In genomic region chr14:56659964-56660551, GRCh38 we compare ENCODE assay signal across 8 cellular contexts.
A peak's percentile ranks its signal among the peaks of the same experiment; 100 is the strongest.
DNase-seq lines count a peak whose midpoint lies in the region; ATAC-seq and TF ChIP-seq lines count a peak whose summit lies in the region.

No MANE protein-coding gene starts in this region.

- no peak overlapping the region for H3K27ac ChIP-seq in spleen

- H3K4me3 ChIP-seq in spleen, result no peak overlapping the region

- peaks cover 0 to 5% (median 0%) of the 10 kb centered on the region in 6 donors for H3K36me3 ChIP-seq in spleen

- H3K27ac Mint-ChIP-seq in natural killer cell, result no peak overlapping the region

- no peaks in the 10 kb centered on the region for H3K9me3 ChIP-seq in spleen

- H3K4me1 ChIP-seq in spleen, result no peaks in the 10 kb centered on the region

- in situ Hi-C loops in SK-MEL-5 (cut with HindIII; ENCODE audit: low pct_unique_long_range_greater_than_20kb, low sequenced_read_pairs), result no loop called here

- TF ChIP-seq POLR2A in spleen (IDR thresholded peaks at IDR 0.05), result no peak

- peaks cover 0 to 3% of the 10 kb centered on the region in 2 donors for H3K27me3 Mint-ChIP-seq in natural killer cell (ENCODE audit: low read depth in 2 of 2)

- peak; percentile 52 for ATAC-seq in Right ventricle myocardium inferior
- ATAC-seq in natural killer cell, result no peak

- WGBS in spleen, 5 donors, result 38 to 51% (median 44%) methylated on average over 7 of the region's 7 CpGs

- H3K4me1 Mint-ChIP-seq in natural killer cell, result no peaks in the 10 kb centered on the region

- peak in 6 of 11 experiments; percentile 31 to 38 (median 34) for TF ChIP-seq CTCF in spleen (IDR thresholded peaks at IDR 0.05 in 8 of 11, conservative IDR thresholded peaks at IDR 0.05 in 3 of 11)
- TF ChIP-seq CTCF in natural killer cell (IDR thresholded peaks at IDR 0.05), result no peak

- no peaks in the 10 kb centered on the region for H3K9me3 Mint-ChIP-seq in natural killer cell

- no peaks in the 10 kb centered on the region for H3K27me3 ChIP-seq in spleen (replicated peaks in 1 of 7)

- H3K4me3 Mint-ChIP-seq in natural killer cell, result no peak overlapping the region

- intact Hi-C loops in Right ventricle myocardium inferior (cut with DNase I), result loop anchor here (10.0 kb wide), 1 partner anchor 655 kb away; no protein-coding TSS in a partner anchor
- intact Hi-C loops in cardiac septum (cut with DNase I), result no loop called here
- intact Hi-C loops in spleen (cut with DNase I; ENCODE audit: low total_unique reads), result no loop called here
- intact Hi-C loops in natural killer cell (cut with micrococcal nuclease), result loop anchor here (1.0 kb wide), 1 partner anchor 657 kb away; no protein-coding TSS in a partner anchor

- H3K36me3 Mint-ChIP-seq in natural killer cell, result no peaks in the 10 kb centered on the region

- DNase-seq in Right ventricle myocardium inferior (ENCODE audit: missing footprints), result no peak
- no peak for DNase-seq in cardiac septum (ENCODE audit: low spot score)
- DNase-seq in NCI-H1048 (lab: John Stamatoyannopoulos, UW), result peak; percentile 50
- DNase-seq in SK-MEL-5 (ENCODE audit: low read depth, low spot score), result peak; percentile 67
- DNase-seq in globus pallidus (ENCODE audit: low spot score), result peak; percentile 33
- no peak for DNase-seq in spleen
- no peak for DNase-seq in natural killer cell
- DNase-seq in activated CD4-positive, alpha-beta T cell treated with anti-CD3 and anti-CD28 coated beads for 4 hours, result no peak

Comparison
In these comparisons a context has a peak if more than half of its experiments do, and no peak if none do; other contexts are left out.
1. intact Hi-C loops: an anchor here in Right ventricle myocardium inferior (10.0 kb wide) and natural killer cell (1.0 kb wide); none called in cardiac septum and spleen.
2. DNase-seq: peak in NCI-H1048 (single experiment), SK-MEL-5 (single experiment) and globus pallidus (single experiment); none in Right ventricle myocardium inferior (single experiment), cardiac septum (single experiment), spleen (single experiment), natural killer cell (single experiment) and activated CD4-positive, alpha-beta T cell treated with anti-CD3 and anti-CD28 coated beads for 4 hours (0 of 2).